ENCODE assay signal across 8 cellular contexts in genomic region chr9:127388037-127388855, GRCh38. TPM values are rescaled to one million over a fixed set of nuclear protein-coding genes. Genes with fewer than 3 reads are reported as not detected.
DNase-seq lines count a peak whose midpoint lies in the region; ATAC-seq and TF ChIP-seq lines count a peak whose summit lies in the region.

No MANE protein-coding gene starts in this region.

- H3K4me1 Mint-ChIP-seq in natural killer cell treated with Interleukin-12 subunit alpha and Interleukin-12 subunit beta and Interleukin-15 and Interleukin-18, amount 100 ng/mL, for 72 hours (ENCODE audit: low read depth in 2 of 2): peaks cover 14 to 23% of the 10 kb centered on the region in 2 donors

- H3K4me3 ChIP-seq in choroid plexus epithelial cell (ENCODE audit: low read depth, low read length): no peak overlapping the region

- TF ChIP-seq CTCF in AG09319 (IDR thresholded peaks at IDR 0.05; ENCODE audit: low read depth, low read length) (no peak), GM20000 (IDR thresholded peaks at IDR 0.05; ENCODE audit: extremely low read depth, missing control alignments) (no peak), choroid plexus epithelial cell (conservative IDR thresholded peaks at IDR 0.05; ENCODE audit: low read depth, low read length) (no peak)

- H3K4me3 Mint-ChIP-seq in natural killer cell treated with Interleukin-12 subunit alpha and Interleukin-12 subunit beta and Interleukin-15 and Interleukin-18, amount 100 ng/mL, for 72 hours: peak overlapping the region; percentile 67

- no peaks in the 10 kb centered on the region for H3K36me3 Mint-ChIP-seq in natural killer cell treated with Interleukin-12 subunit alpha and Interleukin-12 subunit beta and Interleukin-15 and Interleukin-18, amount 100 ng/mL, for 72 hours

- H3K27ac Mint-ChIP-seq in natural killer cell treated with Interleukin-12 subunit alpha and Interleukin-12 subunit beta and Interleukin-15 and Interleukin-18, amount 100 ng/mL, for 72 hours: peak overlapping the region; percentile 63 to 69

- H3K27me3 Mint-ChIP-seq in natural killer cell treated with Interleukin-12 subunit alpha and Interleukin-12 subunit beta and Interleukin-15 and Interleukin-18, amount 100 ng/mL, for 72 hours: peaks cover 29% of the 10 kb centered on the region in 2 donors

- peak; percentile 99 for ATAC-seq in natural killer cell treated with Interleukin-12 subunit alpha and Interleukin-12 subunit beta and Interleukin-15 and Interleukin-18, amount 100 ng/mL, for 72 hours

- DNase-seq in AG09319 (ENCODE audit: extremely low read depth, low read depth): peak; percentile 83
- peak; percentile 62 for DNase-seq in GM20000 (ENCODE audit: low spot score)
- peak; percentile 93 for DNase-seq in HS-5 (ENCODE audit: low read depth)
- peak; percentile 59 for DNase-seq in activated CD4-positive, CD25-positive, alpha-beta regulatory T cell treated with anti-CD3 and anti-CD28 coated beads, Interleukin-2, amount 50 U/mL, for 72 hours
- DNase-seq in choroid plexus epithelial cell (ENCODE audit: low read depth): peak; percentile 99
- DNase-seq in natural killer cell treated with Interleukin-12 subunit alpha and Interleukin-12 subunit beta and Interleukin-15 and Interleukin-18, amount 100 ng/mL, for 72 hours (ENCODE audit: low spot score): peak; percentile 90
- peak; percentile 96 for DNase-seq in stromal cell of bone marrow (ENCODE audit: low read depth)
- no peak for DNase-seq in NCI-H2029 treated with DMSO at 0.1 percent for 48 hours (lab: John Stamatoyannopoulos, UW)

- no peaks in the 10 kb centered on the region for H3K9me3 Mint-ChIP-seq in natural killer cell treated with Interleukin-12 subunit alpha and Interleukin-12 subunit beta and Interleukin-15 and Interleukin-18, amount 100 ng/mL, for 72 hours

RNA-seq across cellular contexts. Expression of gene SLC2A8, which starts 8.7 kb away (rescaled TPM):
- 10 to 100 TPM in 1 of 2 donors, 1 to 10 TPM in 1; 8.8 to 16.5 TPM for total RNA-seq in natural killer cell treated with Interleukin-12 subunit alpha and Interleukin-12 subunit beta and Interleukin-15 and Interleukin-18, amount 100 ng/mL, for 72 hours

RNA-seq across cellular contexts. Expression of gene ZNF79, which starts 35.9 kb away (rescaled TPM):
- total RNA-seq in natural killer cell treated with Interleukin-12 subunit alpha and Interleukin-12 subunit beta and Interleukin-15 and Interleukin-18, amount 100 ng/mL, for 72 hours: 10 to 100 TPM; 14.4 to 16.3 TPM
